ENCODE assay signal across 19 cellular contexts in genomic region chr12:3463927-3464326, GRCh38. TPM values are rescaled to one million over a fixed set of nuclear protein-coding genes. Genes with fewer than 3 reads are reported as not detected.
"Had no signal": no experiment of that assay in that cellular context is flagged by ENCODE, and none has a peak within 500 bp of the region (broad histone marks: within the 10 kb centered on the region; RNA-seq: fewer than 3 reads in every experiment).

No MANE protein-coding gene starts in this region.

- DNase-seq: activated CD4-positive, alpha-beta memory T cell treated with anti-CD3 and anti-CD28 coated beads, Interleukin-2, amount 10 ng/mL, durations not matched to agents 7 days and 5 days; activated CD4-positive, alpha-beta T cell treated with anti-CD3 and anti-CD28 coated beads for 36 hours; activated naive CD4-positive, alpha-beta T cell treated with anti-CD3 and anti-CD28 coated beads, Interleukin-2, amount 50 U/mL, for 16 hours; activated T-cell treated with anti-CD3 and anti-CD28 coated beads, Interleukin-2, amount 50 U/mL, for 24 hours; caudate nucleus; esophagus squamous epithelium; glutamatergic neuron; kidney glomerular epithelial cell; stimulated activated CD4-positive, alpha-beta T cell treated with anti-CD3 and anti-CD28 coated beads, Interleukin-2, amount 100 ng/mL, for 48 hours; stimulated activated naive B cell treated with anti-CD40 and anti-IgM and Interleukin-4, amounts not matched to agents 10 μg/mL and 1 μg/mL and 100 μg/mL, for 72 hours; tibial artery; uterus; WERI-Rb-1 had no signal

- H2AFZ ChIP-seq: parathyroid adenoma had no signal

- H3K4me3 Mint-ChIP-seq: activated CD4-positive, alpha-beta memory T cell treated with anti-CD3 and anti-CD28 coated beads, Interleukin-2, amount 10 ng/mL, durations not matched to agents 7 days and 5 days; activated CD4-positive, alpha-beta T cell treated with anti-CD3 and anti-CD28 coated beads for 36 hours; activated T-cell treated with anti-CD3 and anti-CD28 coated beads, Interleukin-2, amount 50 U/mL, for 24 hours; mesothelial cell of epicardium; stimulated activated naive B cell treated with anti-CD40 and anti-IgM and Interleukin-4, amounts not matched to agents 10 μg/mL and 1 μg/mL and 100 μg/mL, for 72 hours; T-helper 1 cell treated with Interleukin-12 subunit alpha and Interleukin-12 subunit beta and Interleukin-4 antibody, amounts not matched to agents 30 μg/mL and 1 μg/mL, for 36 hours had no signal

- H3K9me3 ChIP-seq: esophagus squamous epithelium, tibial artery, uterus had no signal

- H3K36me3 Mint-ChIP-seq: mesothelial cell of epicardium; stimulated activated naive B cell treated with anti-CD40 and anti-IgM and Interleukin-4, amounts not matched to agents 10 μg/mL and 1 μg/mL and 100 μg/mL, for 72 hours had no signal

- H3K9me3 Mint-ChIP-seq: activated CD4-positive, alpha-beta memory T cell treated with anti-CD3 and anti-CD28 coated beads, Interleukin-2, amount 10 ng/mL, durations not matched to agents 7 days and 5 days; activated T-cell treated with anti-CD3 and anti-CD28 coated beads, Interleukin-2, amount 50 U/mL, for 24 hours; mesothelial cell of epicardium; stimulated activated naive B cell treated with anti-CD40 and anti-IgM and Interleukin-4, amounts not matched to agents 10 μg/mL and 1 μg/mL and 100 μg/mL, for 72 hours; T-helper 1 cell treated with Interleukin-12 subunit alpha and Interleukin-12 subunit beta and Interleukin-4 antibody, amounts not matched to agents 30 μg/mL and 1 μg/mL, for 36 hours had no signal

- ATAC-seq: activated CD4-positive, alpha-beta T cell treated with anti-CD3 and anti-CD28 coated beads for 36 hours; stimulated activated naive B cell treated with anti-CD40 and anti-IgM and Interleukin-4, amounts not matched to agents 10 μg/mL and 1 μg/mL and 100 μg/mL, for 72 hours had no signal

- H3K4me3 ChIP-seq: coronary artery, esophagus squamous epithelium, tibial artery, uterus had no signal

- H3K4me1 Mint-ChIP-seq: activated CD4-positive, alpha-beta memory T cell treated with anti-CD3 and anti-CD28 coated beads, Interleukin-2, amount 10 ng/mL, durations not matched to agents 7 days and 5 days; activated CD4-positive, alpha-beta T cell treated with anti-CD3 and anti-CD28 coated beads for 36 hours; mesothelial cell of epicardium; stimulated activated naive B cell treated with anti-CD40 and anti-IgM and Interleukin-4, amounts not matched to agents 10 μg/mL and 1 μg/mL and 100 μg/mL, for 72 hours had no signal

- H3K4me1 ChIP-seq: esophagus squamous epithelium, parathyroid adenoma, tibial artery, uterus had no signal

- H3K27me3 ChIP-seq: uterus had no signal

- H3K27ac Mint-ChIP-seq: activated CD4-positive, alpha-beta memory T cell treated with anti-CD3 and anti-CD28 coated beads, Interleukin-2, amount 10 ng/mL, durations not matched to agents 7 days and 5 days; activated CD4-positive, alpha-beta T cell treated with anti-CD3 and anti-CD28 coated beads for 36 hours; activated T-cell treated with anti-CD3 and anti-CD28 coated beads, Interleukin-2, amount 50 U/mL, for 24 hours; mesothelial cell of epicardium; stimulated activated naive B cell treated with anti-CD40 and anti-IgM and Interleukin-4, amounts not matched to agents 10 μg/mL and 1 μg/mL and 100 μg/mL, for 72 hours; T-helper 1 cell treated with Interleukin-12 subunit alpha and Interleukin-12 subunit beta and Interleukin-4 antibody, amounts not matched to agents 30 μg/mL and 1 μg/mL, for 36 hours had no signal

- H3K36me3 ChIP-seq: esophagus squamous epithelium, tibial artery, uterus, WERI-Rb-1 had no signal

- H3K27ac ChIP-seq: coronary artery, esophagus squamous epithelium, parathyroid adenoma, tibial artery, uterus, WERI-Rb-1 had no signal

- H3K9ac ChIP-seq: parathyroid adenoma had no signal

- H3K79me2 ChIP-seq: parathyroid adenoma had no signal

RNA-seq across cellular contexts. Expression of gene PRMT8, which starts 27.1 kb away (rescaled TPM):
- total RNA-seq: activated CD4-positive, alpha-beta memory T cell treated with anti-CD3 and anti-CD28 coated beads, Interleukin-2, amount 10 ng/mL, durations not matched to agents 7 days and 5 days; activated CD4-positive, alpha-beta T cell treated with anti-CD3 and anti-CD28 coated beads for 36 hours; esophagus squamous epithelium; lower leg skin; mesothelial cell of epicardium; subcutaneous adipose tissue; uterus had no signal
